1 cellular context compared by ENCODE assay signal in the genomic region with DNA sequence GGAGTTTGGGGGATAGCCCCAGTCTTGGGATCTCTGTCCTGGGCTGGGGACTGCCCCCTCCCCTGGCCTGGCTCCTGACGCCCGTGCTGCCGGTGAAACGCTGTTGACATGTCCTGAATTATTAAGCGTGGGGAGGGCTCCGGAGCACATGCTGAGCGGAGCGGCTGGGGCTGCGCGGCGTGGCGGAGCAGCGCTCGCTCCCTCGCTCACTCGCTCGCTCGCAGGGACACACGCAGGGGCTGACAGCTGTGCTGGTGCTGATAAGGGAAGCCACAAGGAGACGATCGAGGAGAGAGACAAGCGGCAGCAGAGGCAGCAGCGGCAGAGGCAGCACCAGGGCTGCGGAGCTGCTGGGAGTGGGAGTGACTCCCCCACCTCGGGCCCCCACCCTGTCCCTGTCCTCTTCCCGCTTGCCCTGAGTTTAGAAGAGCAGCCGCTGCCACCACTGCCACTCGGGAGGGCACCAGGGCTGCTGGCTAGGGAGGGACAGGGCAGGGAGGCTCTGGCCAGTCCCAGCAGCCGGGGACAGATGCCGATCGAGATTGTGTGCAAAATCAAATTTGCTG.
TF ChIP-seq lines count a peak whose summit lies in the region.

Gene ASIC4 (plus strand): TSS at position 287 of the 566 bp plus-strand sequence. CDS start 243 bp downstream, at position 530.

TF ChIP-seq in K562, 482 proteins besides CTCF, POLR2A, EP300 and RAD21 (continued from another document and continues in another):
- TF ChIP-seq ZNF740 (CRISPR knock-in tag; IDR thresholded peaks at IDR 0.05) (peak; percentile 47; the same call in 1 of the 2 replicates), ZNF740 (tag; IDR thresholded peaks at IDR 0.05) (no peak), RBM17 (IDR thresholded peaks at IDR 0.05; ENCODE audit: borderline replicate concordance, low read depth, low read length) (no peak), ARHGAP35 (IDR thresholded peaks at IDR 0.05; ENCODE audit: partially characterized antibody) (no peak), MAFG (tag; conservative IDR thresholded peaks at IDR 0.05) (no peak), KDM1A (IDR thresholded peaks at IDR 0.05) (peak; percentile 78 to 85), ZBTB7A (IDR thresholded peaks at IDR 0.05; ENCODE audit: borderline replicate concordance, control insufficient read depth, low read depth, low read length) (peak; percentile 69; the same call in 1 of the 2 replicates), TBP (optimal IDR thresholded peaks at IDR 0.05; ENCODE audit: low read depth, low read length) (no peak), ZNF165 (CRISPR knock-in tag; IDR thresholded peaks at IDR 0.05; ENCODE audit: borderline replicate concordance) (no peak), HNRNPH1 (optimal IDR thresholded peaks at IDR 0.05; ENCODE audit: low read depth, low read length) (no peak), RFX7 (CRISPR knock-in tag; IDR thresholded peaks at IDR 0.05) (no peak), POLR2H (tag; IDR thresholded peaks at IDR 0.05; ENCODE audit: low read depth) (no peak), CAMTA2 (CRISPR knock-in tag; conservative IDR thresholded peaks at IDR 0.05) (no peak), ZBTB33 (CRISPR knock-in tag; IDR thresholded peaks at IDR 0.05) (no peak), STAT5B (CRISPR knock-in tag; IDR thresholded peaks at IDR 0.05) (no peak), NBN (IDR thresholded peaks at IDR 0.05; ENCODE audit: low read depth) (peak; percentile 83), NFATC3 (IDR thresholded peaks at IDR 0.05) (no peak), CREB1 (IDR thresholded peaks at IDR 0.05) (peak; percentile 76), CREB1 (CRISPR knock-in tag; IDR thresholded peaks at IDR 0.05) (peak; percentile 78), TAF15 (IDR thresholded peaks at IDR 0.05; ENCODE audit: low read depth, low read length) (no peak), LCOR (CRISPR knock-in tag; IDR thresholded peaks at IDR 0.05) (peak; percentile 87), SAFB (IDR thresholded peaks at IDR 0.05; ENCODE audit: borderline replicate concordance, low read depth, low read length) (peak; percentile 83), U2AF1 (optimal IDR thresholded peaks at IDR 0.05; ENCODE audit: low read depth, low read length) (no peak), ZFP30 (CRISPR knock-in tag; IDR thresholded peaks at IDR 0.05; ENCODE audit: borderline replicate concordance) (no peak), PHF20 (IDR thresholded peaks at IDR 0.05; ENCODE audit: partially characterized antibody) (peak; percentile 69), HMG20A (CRISPR knock-in tag; conservative IDR thresholded peaks at IDR 0.05) (no peak), PRPF4 (IDR thresholded peaks at IDR 0.05; ENCODE audit: insufficient read depth, low read depth, low read length, poor library complexity, severe bottlenecking) (no peak), FUS (optimal IDR thresholded peaks at IDR 0.05; ENCODE audit: low read depth, low read length) (no peak), ZNF79 (CRISPR knock-in tag; IDR thresholded peaks at IDR 0.05; ENCODE audit: low read depth) (no peak), DACH1 (IDR thresholded peaks at IDR 0.05; ENCODE audit: partially characterized antibody) (peak; percentile 91), HINFP (tag; conservative IDR thresholded peaks at IDR 0.05; ENCODE audit: low read depth) (no peak), NCOA2 (IDR thresholded peaks at IDR 0.05; ENCODE audit: partially characterized antibody in 2 of 2) (no peak), MCM5 (IDR thresholded peaks at IDR 0.05; ENCODE audit: low read depth) (no peak), GTF2A2 (tag; IDR thresholded peaks at IDR 0.05) (no peak), KAT2B (IDR thresholded peaks at IDR 0.05; ENCODE audit: low read depth, low read length) (no peak), KAT8 (IDR thresholded peaks at IDR 0.05; ENCODE audit: low read depth) (no peak), FOXJ3 (CRISPR knock-in tag; IDR thresholded peaks at IDR 0.05) (no peak), NCOR1 (IDR thresholded peaks at IDR 0.05) (peak; percentile 91), ZBTB9 (CRISPR knock-in tag; IDR thresholded peaks at IDR 0.05) (peak; percentile 89), BCL6 (CRISPR knock-in tag; IDR thresholded peaks at IDR 0.05) (no peak)
- TF ChIP-seq, protein P1, sequence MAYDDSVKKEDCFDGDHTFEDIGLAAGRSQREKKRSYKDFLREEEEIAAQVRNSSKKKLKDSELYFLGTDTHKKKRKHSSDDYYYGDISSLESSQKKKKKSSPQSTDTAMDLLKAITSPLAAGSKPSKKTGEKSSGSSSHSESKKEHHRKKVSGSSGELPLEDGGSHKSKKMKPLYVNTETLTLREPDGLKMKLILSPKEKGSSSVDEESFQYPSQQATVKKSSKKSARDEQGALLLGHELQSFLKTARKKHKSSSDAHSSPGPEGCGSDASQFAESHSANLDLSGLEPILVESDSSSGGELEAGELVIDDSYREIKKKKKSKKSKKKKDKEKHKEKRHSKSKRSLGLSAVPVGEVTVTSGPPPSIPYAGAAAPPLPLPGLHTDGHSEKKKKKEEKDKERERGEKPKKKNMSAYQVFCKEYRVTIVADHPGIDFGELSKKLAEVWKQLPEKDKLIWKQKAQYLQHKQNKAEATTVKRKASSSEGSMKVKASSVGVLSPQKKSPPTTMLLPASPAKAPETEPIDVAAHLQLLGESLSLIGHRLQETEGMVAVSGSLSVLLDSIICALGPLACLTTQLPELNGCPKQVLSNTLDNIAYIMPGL (CRISPR knock-in tag; IDR thresholded peaks at IDR 0.05) = no peak
- TF ChIP-seq, protein P2, sequence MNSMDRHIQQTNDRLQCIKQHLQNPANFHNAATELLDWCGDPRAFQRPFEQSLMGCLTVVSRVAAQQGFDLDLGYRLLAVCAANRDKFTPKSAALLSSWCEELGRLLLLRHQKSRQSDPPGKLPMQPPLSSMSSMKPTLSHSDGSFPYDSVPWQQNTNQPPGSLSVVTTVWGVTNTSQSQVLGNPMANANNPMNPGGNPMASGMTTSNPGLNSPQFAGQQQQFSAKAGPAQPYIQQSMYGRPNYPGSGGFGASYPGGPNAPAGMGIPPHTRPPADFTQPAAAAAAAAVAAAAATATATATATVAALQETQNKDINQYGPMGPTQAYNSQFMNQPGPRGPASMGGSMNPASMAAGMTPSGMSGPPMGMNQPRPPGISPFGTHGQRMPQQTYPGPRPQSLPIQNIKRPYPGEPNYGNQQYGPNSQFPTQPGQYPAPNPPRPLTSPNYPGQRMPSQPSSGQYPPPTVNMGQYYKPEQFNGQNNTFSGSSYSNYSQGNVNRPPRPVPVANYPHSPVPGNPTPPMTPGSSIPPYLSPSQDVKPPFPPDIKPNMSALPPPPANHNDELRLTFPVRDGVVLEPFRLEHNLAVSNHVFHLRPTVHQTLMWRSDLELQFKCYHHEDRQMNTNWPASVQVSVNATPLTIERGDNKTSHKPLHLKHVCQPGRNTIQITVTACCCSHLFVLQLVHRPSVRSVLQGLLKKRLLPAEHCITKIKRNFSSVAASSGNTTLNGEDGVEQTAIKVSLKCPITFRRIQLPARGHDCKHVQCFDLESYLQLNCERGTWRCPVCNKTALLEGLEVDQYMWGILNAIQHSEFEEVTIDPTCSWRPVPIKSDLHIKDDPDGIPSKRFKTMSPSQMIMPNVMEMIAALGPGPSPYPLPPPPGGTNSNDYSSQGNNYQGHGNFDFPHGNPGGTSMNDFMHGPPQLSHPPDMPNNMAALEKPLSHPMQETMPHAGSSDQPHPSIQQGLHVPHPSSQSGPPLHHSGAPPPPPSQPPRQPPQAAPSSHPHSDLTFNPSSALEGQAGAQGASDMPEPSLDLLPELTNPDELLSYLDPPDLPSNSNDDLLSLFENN (IDR thresholded peaks at IDR 0.05; ENCODE audit: low read depth in 2 of 2, low read length in 2 of 2) = peak in 1 of 2 experiments; percentile 91; a peak in 2 of 4 replicates
- TF ChIP-seq, protein P3, sequence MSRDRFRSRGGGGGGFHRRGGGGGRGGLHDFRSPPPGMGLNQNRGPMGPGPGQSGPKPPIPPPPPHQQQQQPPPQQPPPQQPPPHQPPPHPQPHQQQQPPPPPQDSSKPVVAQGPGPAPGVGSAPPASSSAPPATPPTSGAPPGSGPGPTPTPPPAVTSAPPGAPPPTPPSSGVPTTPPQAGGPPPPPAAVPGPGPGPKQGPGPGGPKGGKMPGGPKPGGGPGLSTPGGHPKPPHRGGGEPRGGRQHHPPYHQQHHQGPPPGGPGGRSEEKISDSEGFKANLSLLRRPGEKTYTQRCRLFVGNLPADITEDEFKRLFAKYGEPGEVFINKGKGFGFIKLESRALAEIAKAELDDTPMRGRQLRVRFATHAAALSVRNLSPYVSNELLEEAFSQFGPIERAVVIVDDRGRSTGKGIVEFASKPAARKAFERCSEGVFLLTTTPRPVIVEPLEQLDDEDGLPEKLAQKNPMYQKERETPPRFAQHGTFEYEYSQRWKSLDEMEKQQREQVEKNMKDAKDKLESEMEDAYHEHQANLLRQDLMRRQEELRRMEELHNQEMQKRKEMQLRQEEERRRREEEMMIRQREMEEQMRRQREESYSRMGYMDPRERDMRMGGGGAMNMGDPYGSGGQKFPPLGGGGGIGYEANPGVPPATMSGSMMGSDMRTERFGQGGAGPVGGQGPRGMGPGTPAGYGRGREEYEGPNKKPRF (IDR thresholded peaks at IDR 0.05; ENCODE audit: low read depth, low read length) = no peak
- TF ChIP-seq, protein P4, sequence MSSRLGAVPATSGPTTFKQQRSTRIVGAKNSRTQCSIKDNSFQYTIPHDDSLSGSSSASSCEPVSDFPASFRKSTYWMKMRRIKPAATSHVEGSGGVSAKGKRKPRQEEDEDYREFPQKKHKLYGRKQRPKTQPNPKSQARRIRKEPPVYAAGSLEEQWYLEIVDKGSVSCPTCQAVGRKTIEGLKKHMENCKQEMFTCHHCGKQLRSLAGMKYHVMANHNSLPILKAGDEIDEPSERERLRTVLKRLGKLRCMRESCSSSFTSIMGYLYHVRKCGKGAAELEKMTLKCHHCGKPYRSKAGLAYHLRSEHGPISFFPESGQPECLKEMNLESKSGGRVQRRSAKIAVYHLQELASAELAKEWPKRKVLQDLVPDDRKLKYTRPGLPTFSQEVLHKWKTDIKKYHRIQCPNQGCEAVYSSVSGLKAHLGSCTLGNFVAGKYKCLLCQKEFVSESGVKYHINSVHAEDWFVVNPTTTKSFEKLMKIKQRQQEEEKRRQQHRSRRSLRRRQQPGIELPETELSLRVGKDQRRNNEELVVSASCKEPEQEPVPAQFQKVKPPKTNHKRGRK (tag; IDR thresholded peaks at IDR 0.05) = no peak
- TF ChIP-seq, protein P5, sequence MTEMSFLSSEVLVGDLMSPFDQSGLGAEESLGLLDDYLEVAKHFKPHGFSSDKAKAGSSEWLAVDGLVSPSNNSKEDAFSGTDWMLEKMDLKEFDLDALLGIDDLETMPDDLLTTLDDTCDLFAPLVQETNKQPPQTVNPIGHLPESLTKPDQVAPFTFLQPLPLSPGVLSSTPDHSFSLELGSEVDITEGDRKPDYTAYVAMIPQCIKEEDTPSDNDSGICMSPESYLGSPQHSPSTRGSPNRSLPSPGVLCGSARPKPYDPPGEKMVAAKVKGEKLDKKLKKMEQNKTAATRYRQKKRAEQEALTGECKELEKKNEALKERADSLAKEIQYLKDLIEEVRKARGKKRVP (CRISPR knock-in tag; IDR thresholded peaks at IDR 0.05) = peak; percentile 65
